In genomic region chr6:167549187-167549586, GRCh38 we compare ENCODE assay signal across 17 cellular contexts.
DNase-seq lines count a peak whose midpoint lies in the region; ATAC-seq and TF ChIP-seq lines count a peak whose summit lies in the region.
"Had no signal": no experiment of that assay in that cellular context is flagged by ENCODE, and none has a peak within 500 bp of the region (broad histone marks: within the 10 kb centered on the region; RNA-seq: fewer than 3 reads in every experiment).

No MANE protein-coding gene starts in this region.

- H3K9ac ChIP-seq in BLaER1 = no peak overlapping the region

- H3K4me1 ChIP-seq in BLaER1 = peaks cover 74% of the 10 kb centered on the region
- H3K4me1 ChIP-seq in ascending aorta = peaks cover 13 to 50% of the 10 kb centered on the region in 2 donors
- H3K4me1 ChIP-seq in stomach = peaks cover 3 to 19% (median 14%) of the 10 kb centered on the region in 4 donors
- no peaks in the 10 kb centered on the region for H3K4me1 ChIP-seq in CD4-positive, alpha-beta memory T cell (ENCODE audit: insufficient read depth, low read length)
- peaks cover 24% of the 10 kb centered on the region for H3K4me1 ChIP-seq in vagina

- peak; percentile 78 to 95 for DNase-seq in ascending aorta (ENCODE audit: low spot score in 2 of 2)
- DNase-seq in inferior parietal cortex (ENCODE audit: extremely low spot score) = peak; percentile 38
- DNase-seq in sciatic nerve (ENCODE audit: low spot score) = no peak
- DNase-seq in GM19238 (ENCODE audit: insufficient read length, low spot score) = no peak
- DNase-seq in stomach = no peak
- no peak for DNase-seq in CD4-positive, alpha-beta memory T cell
- no peak for DNase-seq in vagina (ENCODE audit: extremely low spot score in 2 of 2)
- DNase-seq: DMS 273 treated with DMSO at 0.1 percent for 48 hours, GDM1, GOT3, NCI-H1417, NCI-H1930, NCI-H446, PC-3 had no signal

- no peak overlapping the region for H3K4me3 Mint-ChIP-seq in CD4-positive, alpha-beta memory T cell

- H3K4me2 ChIP-seq in BLaER1 = peak overlapping the region; percentile 71

- H3K4me3 ChIP-seq in BLaER1 = no peak overlapping the region
- no peak overlapping the region for H3K4me3 ChIP-seq in ascending aorta
- H3K4me3 ChIP-seq in stomach = no peak overlapping the region
- H3K4me3 ChIP-seq in CD4-positive, alpha-beta memory T cell (ENCODE audit: low read length in 2 of 2) = no peak overlapping the region
- H3K4me3 ChIP-seq in vagina = no peak overlapping the region
- H3K4me3 ChIP-seq: GM12878 had no signal

- TF ChIP-seq POLR2A in stomach (IDR thresholded peaks at IDR 0.05) (no peak), vagina (IDR thresholded peaks at IDR 0.05) (no peak)

- ATAC-seq in sciatic nerve = peak; percentile 8
- ATAC-seq: GM12878, PC-3 had no signal

- no peaks in the 10 kb centered on the region for H3K27me3 Mint-ChIP-seq in CD4-positive, alpha-beta memory T cell

- H3K27ac ChIP-seq in BLaER1 = no peak overlapping the region
- H3K27ac ChIP-seq in ascending aorta = peak overlapping the region; percentile 90 to 91
- no peak overlapping the region for H3K27ac ChIP-seq in stomach
- H3K27ac ChIP-seq in CD4-positive, alpha-beta memory T cell (ENCODE audit: low read depth, low read length) = no peak overlapping the region
- H3K27ac ChIP-seq in vagina = no peak overlapping the region
- H3K27ac ChIP-seq: RWPE1 had no signal

- WGBS in stomach, 5 donors = 86 to 92% (median 90%) methylated on average over 9 of the region's 9 CpGs

- peaks cover 0 to 2% (median 0%) of the 10 kb centered on the region in 4 donors for H3K4me1 Mint-ChIP-seq in CD4-positive, alpha-beta memory T cell

- H3K36me3 Mint-ChIP-seq in CD4-positive, alpha-beta memory T cell = no peaks in the 10 kb centered on the region

- no peaks in the 10 kb centered on the region for H3K9me3 ChIP-seq in BLaER1
- peaks cover 0 to 4% of the 10 kb centered on the region in 2 donors for H3K9me3 ChIP-seq in ascending aorta
- no peaks in the 10 kb centered on the region for H3K9me3 ChIP-seq in stomach
- H3K9me3 ChIP-seq in CD4-positive, alpha-beta memory T cell (ENCODE audit: control insufficient read depth in 1 of 2, low read length in 2 of 2) = no peaks in the 10 kb centered on the region
- H3K9me3 ChIP-seq in vagina = no peaks in the 10 kb centered on the region

- no peaks in the 10 kb centered on the region for H3K27me3 ChIP-seq in BLaER1
- no peaks in the 10 kb centered on the region for H3K27me3 ChIP-seq in ascending aorta
- H3K27me3 ChIP-seq in stomach = no peaks in the 10 kb centered on the region
- no peaks in the 10 kb centered on the region for H3K27me3 ChIP-seq in CD4-positive, alpha-beta memory T cell (ENCODE audit: insufficient read depth, low read length)
- H3K27me3 ChIP-seq in vagina = no peaks in the 10 kb centered on the region

- POLR2A ChIA-PET in CD4-positive, alpha-beta memory T cell (lab: Charles Lee; ENCODE audit: partially characterized antibody) = no interaction called here

- intact Hi-C loops in ascending aorta (cut with DNase I) = loop anchor here (5.0 to 10.0 kb wide), 2 partner anchors 278 to 1616 kb away; partner anchors contain the start of gene AFDN
- intact Hi-C loops in sciatic nerve (cut with DNase I) = no loop called here
- intact Hi-C loops in stomach (cut with DNase I; ENCODE audit: low total_unique reads) = no loop called here
- intact Hi-C loops in CD4-positive, alpha-beta memory T cell (cut with micrococcal nuclease) = no loop called here
- intact Hi-C loops in vagina (cut with DNase I) = no loop called here

- no peaks in the 10 kb centered on the region for H3K36me3 ChIP-seq in BLaER1
- no peaks in the 10 kb centered on the region for H3K36me3 ChIP-seq in ascending aorta
- no peaks in the 10 kb centered on the region for H3K36me3 ChIP-seq in stomach
- no peaks in the 10 kb centered on the region for H3K36me3 ChIP-seq in CD4-positive, alpha-beta memory T cell (ENCODE audit: insufficient read depth, low read length)
- H3K36me3 ChIP-seq in vagina = no peaks in the 10 kb centered on the region

- no peaks in the 10 kb centered on the region for H4K20me1 ChIP-seq in BLaER1

- H3K9me3 Mint-ChIP-seq in CD4-positive, alpha-beta memory T cell = no peaks in the 10 kb centered on the region

- H3K27ac Mint-ChIP-seq in CD4-positive, alpha-beta memory T cell = no peak overlapping the region

- TF ChIP-seq EP300 in stomach (IDR thresholded peaks at IDR 0.05) = no peak

- TF ChIP-seq CTCF in ascending aorta (IDR thresholded peaks at IDR 0.05) = no peak
- no peak for TF ChIP-seq CTCF in stomach (IDR thresholded peaks at IDR 0.05)
- TF ChIP-seq CTCF in vagina (IDR thresholded peaks at IDR 0.05) = no peak

- CTCF ChIA-PET in CD4-positive, alpha-beta memory T cell (lab: Charles Lee; ENCODE audit: partially characterized antibody) = no interaction called here

Comparison
In these comparisons a context has a peak if more than half of its experiments do, and no peak if none do; other contexts are left out.
1. H3K27ac ChIP-seq: peak in ascending aorta (2 of 2); none in BLaER1 (single experiment), stomach (0 of 5), CD4-positive, alpha-beta memory T cell (single experiment) and vagina (single experiment).
2. DNase-seq: peak in ascending aorta (2 of 2) and inferior parietal cortex (single experiment); none in sciatic nerve (single experiment), GM19238 (single experiment), stomach (single experiment), CD4-positive, alpha-beta memory T cell (0 of 5) and vagina (0 of 2).